In genomic region chr17:43468746-43469544, GRCh38 we compare ENCODE assay signal across 11 cellular contexts. TPM values are rescaled to one million over a fixed set of nuclear protein-coding genes. Genes with fewer than 3 reads are reported as not detected.
DNase-seq lines count a peak whose midpoint lies in the region; ATAC-seq and TF ChIP-seq lines count a peak whose summit lies in the region.
"Had no signal": no experiment of that assay in that cellular context is flagged by ENCODE, and none has a peak within 500 bp of the region (broad histone marks: within the 10 kb centered on the region; RNA-seq: fewer than 3 reads in every experiment).

No MANE protein-coding gene starts in this region.

- no peaks in the 10 kb centered on the region for H3K27me3 ChIP-seq in SJCRH30
- no peaks in the 10 kb centered on the region for H3K27me3 ChIP-seq in BE2C

- H3K27ac ChIP-seq in SJCRH30: peak overlapping the region; percentile 88
- H3K27ac ChIP-seq: 22Rv1, VCaP had no signal

- H3K36me3 Mint-ChIP-seq in type B pancreatic cell: no peaks in the 10 kb centered on the region

- DNase-seq in NCI-H82 (lab: John Stamatoyannopoulos, UW): peak; percentile 39
- DNase-seq in NCI-H82 treated with DMSO at 0.1 percent for 48 hours (lab: John Stamatoyannopoulos, UW; ENCODE audit: unreplicated experiment): no peak
- peak; percentile 71 to 82 for DNase-seq in SJCRH30
- peak; percentile 67 for DNase-seq in fibroblast of the aortic adventitia (ENCODE audit: low read depth)
- no peak for DNase-seq in type B pancreatic cell (ENCODE audit: extremely low spot score, unreplicated experiment)
- no peak for DNase-seq in NK-92 (lab: John Stamatoyannopoulos, UW; ENCODE audit: unreplicated experiment)
- no peak for DNase-seq in BE2C
- DNase-seq: NCI-H2029 treated with DMSO at 0.1 percent for 48 hours had no signal

- no peaks in the 10 kb centered on the region for H3K9me3 Mint-ChIP-seq in type B pancreatic cell

- H3K27ac Mint-ChIP-seq in type B pancreatic cell: peak overlapping the region; percentile 67

- TF ChIP-seq CTCF in fibroblast of the aortic adventitia (IDR thresholded peaks at IDR 0.05; ENCODE audit: insufficient read depth, low read length) (no peak), type B pancreatic cell (conservative IDR thresholded peaks at IDR 0.05) (no peak), BE2C (IDR thresholded peaks at IDR 0.05; ENCODE audit: low read depth, low read length) (no peak)

- H3K9me3 ChIP-seq in SJCRH30 (replicated peaks) (no peaks in the 10 kb centered on the region), BE2C (no peaks in the 10 kb centered on the region)

- H3K4me1 Mint-ChIP-seq in type B pancreatic cell (ENCODE audit: unreplicated experiment): peaks cover 19% of the 10 kb centered on the region

- H3K4me1 ChIP-seq in SJCRH30: peaks cover 21% of the 10 kb centered on the region
- peaks cover 10% of the 10 kb centered on the region; the same call in 1 of the 2 replicates for H3K4me1 ChIP-seq in BE2C

- ATAC-seq in HG02884 (IDR thresholded peaks at IDR 0.05; ENCODE audit: unreplicated experiment): no peak

- H3K27me3 Mint-ChIP-seq in type B pancreatic cell: peaks cover 5% of the 10 kb centered on the region

- H3K36me3 ChIP-seq in SJCRH30 (no peaks in the 10 kb centered on the region), BE2C (no peaks in the 10 kb centered on the region)

- H3K4me3 ChIP-seq in SJCRH30 (no peak overlapping the region), fibroblast of the aortic adventitia (ENCODE audit: low read depth, low read length) (no peak overlapping the region), BE2C (ENCODE audit: low read depth, low read length) (no peak overlapping the region)

- no peak overlapping the region for H3K4me3 Mint-ChIP-seq in type B pancreatic cell

RNA-seq across cellular contexts. Expression of gene DHX8, which starts 14.8 kb away (rescaled TPM):
- 54.3 and 56.2 TPM in 2 replicates for total RNA-seq in SJCRH30 (2014; rRNA removed; shearing (Covaris generic))
- total RNA-seq in fibroblast of the aortic adventitia (ENCODE audit: low replicate concordance): 44.1 and 58.4 TPM in 2 replicates
- 50.1 and 56.8 TPM in 2 replicates for total RNA-seq in type B pancreatic cell (ENCODE audit: low replicate concordance)
- polyA plus RNA-seq in BE2C (2012; ENCODE audit: insufficient read depth, insufficient read length, low read depth): 70.1 TPM

Comparison
In these comparisons a context has a peak if more than half of its experiments do, and no peak if none do; other contexts are left out.
1. DNase-seq: peak in NCI-H82 (single experiment), SJCRH30 (2 of 2) and fibroblast of the aortic adventitia (single experiment); none in NCI-H82 treated with DMSO at 0.1 percent for 48 hours (single experiment), type B pancreatic cell (single experiment), NK-92 (single experiment) and BE2C (single experiment).